In genomic region chr2:1286929-1287328, GRCh38 we compare ENCODE assay signal across 18 cellular contexts.
DNase-seq lines count a peak whose midpoint lies in the region; ATAC-seq, FAIRE-seq and TF ChIP-seq lines count a peak whose summit lies in the region.
"Had no signal": no experiment of that assay in that cellular context is flagged by ENCODE, and none has a peak within 500 bp of the region (broad histone marks: within the 10 kb centered on the region; RNA-seq: fewer than 3 reads in every experiment).

No MANE protein-coding gene starts in this region.

- no peaks in the 10 kb centered on the region for H3K36me3 ChIP-seq in bronchial epithelial cell (ENCODE audit: control insufficient read depth, insufficient read depth, low read length)
- no peaks in the 10 kb centered on the region for H3K36me3 ChIP-seq in CD4-positive, alpha-beta memory T cell (ENCODE audit: insufficient read depth, low read length)

- H3K4me1 Mint-ChIP-seq in activated T-helper 17 cell treated with anti-CD3 and anti-CD28 coated beads, Interleukin-2, amount 50 U/mL, for 72 hours = no peaks in the 10 kb centered on the region
- H3K4me1 Mint-ChIP-seq in CD4-positive, alpha-beta memory T cell = no peaks in the 10 kb centered on the region
- H3K4me1 Mint-ChIP-seq: CD14-positive monocyte; CD8-positive, alpha-beta memory T cell had no signal

- no peak for ATAC-seq in HG02610 (IDR thresholded peaks at IDR 0.05; ENCODE audit: unreplicated experiment)
- ATAC-seq in activated T-helper 17 cell treated with anti-CD3 and anti-CD28 coated beads, Interleukin-2, amount 50 U/mL, for 72 hours (replicated peaks) = no peak
- ATAC-seq: K562 had no signal

- no peaks in the 10 kb centered on the region for H3K27me3 ChIP-seq in bronchial epithelial cell (ENCODE audit: control insufficient read depth, insufficient read depth, low read length)
- no peaks in the 10 kb centered on the region for H3K27me3 ChIP-seq in CD4-positive, alpha-beta memory T cell (ENCODE audit: insufficient read depth, low read length)

- H3K4me1 ChIP-seq in CD4-positive, alpha-beta memory T cell (ENCODE audit: insufficient read depth, low read length) = no peaks in the 10 kb centered on the region
- H3K4me1 ChIP-seq: Caco-2 had no signal

- no peaks in the 10 kb centered on the region for H3K9me3 Mint-ChIP-seq in activated T-helper 17 cell treated with anti-CD3 and anti-CD28 coated beads, Interleukin-2, amount 50 U/mL, for 72 hours
- no peaks in the 10 kb centered on the region for H3K9me3 Mint-ChIP-seq in CD4-positive, alpha-beta memory T cell
- H3K9me3 Mint-ChIP-seq: CD8-positive, alpha-beta memory T cell had no signal

- no peaks in the 10 kb centered on the region for H3K27me3 Mint-ChIP-seq in activated T-helper 17 cell treated with anti-CD3 and anti-CD28 coated beads, Interleukin-2, amount 50 U/mL, for 72 hours
- no peaks in the 10 kb centered on the region for H3K27me3 Mint-ChIP-seq in CD4-positive, alpha-beta memory T cell

- no peak overlapping the region for H3K4me3 Mint-ChIP-seq in activated T-helper 17 cell treated with anti-CD3 and anti-CD28 coated beads, Interleukin-2, amount 50 U/mL, for 72 hours
- no peak overlapping the region for H3K4me3 Mint-ChIP-seq in CD4-positive, alpha-beta memory T cell
- H3K4me3 Mint-ChIP-seq: CD14-positive monocyte; CD8-positive, alpha-beta memory T cell; HFFc6 had no signal

- H3K9me3 ChIP-seq in CD4-positive, alpha-beta memory T cell (ENCODE audit: control insufficient read depth in 1 of 2, low read length in 2 of 2) = no peaks in the 10 kb centered on the region
- H3K9me3 ChIP-seq: Caco-2 had no signal

- TF ChIP-seq CTCF in bronchial epithelial cell (IDR thresholded peaks at IDR 0.05; ENCODE audit: insufficient read depth, low read length, severe bottlenecking) = no peak

- no peak overlapping the region for H3K27ac ChIP-seq in CD4-positive, alpha-beta memory T cell (ENCODE audit: low read depth, low read length)
- H3K27ac ChIP-seq: HL-60 had no signal

- no peak overlapping the region for H3K27ac Mint-ChIP-seq in activated T-helper 17 cell treated with anti-CD3 and anti-CD28 coated beads, Interleukin-2, amount 50 U/mL, for 72 hours
- no peak overlapping the region for H3K27ac Mint-ChIP-seq in CD4-positive, alpha-beta memory T cell
- H3K27ac Mint-ChIP-seq: CD14-positive monocyte, HFFc6 had no signal

- no peak overlapping the region for H3K4me3 ChIP-seq in bronchial epithelial cell (ENCODE audit: low read depth, low read length)
- no peak overlapping the region for H3K4me3 ChIP-seq in CD4-positive, alpha-beta memory T cell (ENCODE audit: low read length in 2 of 2)
- H3K4me3 ChIP-seq: K562 had no signal

- peak; percentile 15 for DNase-seq in ELR (ENCODE audit: low read depth)
- peak; percentile 4 for DNase-seq in bronchial epithelial cell (ENCODE audit: low read depth)
- DNase-seq in kidney glomerular epithelial cell (lab: John Stamatoyannopoulos, UW) = peak; percentile 12
- DNase-seq in urothelium cell line (ENCODE audit: low spot score) = peak; percentile 40
- DNase-seq in NCI-H2081 treated with DMSO at 0.1 percent for 48 hours (lab: John Stamatoyannopoulos, UW) = no peak
- DNase-seq in CD4-positive, alpha-beta memory T cell = no peak
- DNase-seq: Caco-2; CD8-positive, alpha-beta memory T cell; DMS53; HCEC 1CT; HFFc6 had no signal

- H3K36me3 Mint-ChIP-seq in activated T-helper 17 cell treated with anti-CD3 and anti-CD28 coated beads, Interleukin-2, amount 50 U/mL, for 72 hours (ENCODE audit: low read depth) = no peaks in the 10 kb centered on the region
- H3K36me3 Mint-ChIP-seq in CD4-positive, alpha-beta memory T cell = no peaks in the 10 kb centered on the region
- H3K36me3 Mint-ChIP-seq: CD14-positive monocyte; CD8-positive, alpha-beta memory T cell had no signal

- FAIRE-seq in bronchial epithelial cell (lab: Jason Lieb, UNC) = no peak
- no peak for FAIRE-seq in urothelium cell line (lab: Jason Lieb, UNC)
- FAIRE-seq: G401.6, GM12892, K562 had no signal

- CTCF ChIA-PET in CD4-positive, alpha-beta memory T cell (lab: Charles Lee; ENCODE audit: partially characterized antibody) = no interaction called here

- POLR2A ChIA-PET in CD4-positive, alpha-beta memory T cell (lab: Charles Lee; ENCODE audit: partially characterized antibody) = no interaction called here

- intact Hi-C loops in CD4-positive, alpha-beta memory T cell (cut with micrococcal nuclease) = no loop called here

Comparison
In these comparisons a context has a peak if more than half of its experiments do, and no peak if none do; other contexts are left out.
1. DNase-seq: peak in ELR (single experiment), bronchial epithelial cell (single experiment), kidney glomerular epithelial cell (single experiment) and urothelium cell line (single experiment); none in NCI-H2081 treated with DMSO at 0.1 percent for 48 hours (single experiment) and CD4-positive, alpha-beta memory T cell (0 of 5).